16 cellular contexts compared by ENCODE assay signal in genomic region chr2:119475225-119475856, GRCh38. TPM values are rescaled to one million over a fixed set of nuclear protein-coding genes. Genes with fewer than 3 reads are reported as not detected.
DNase-seq lines count a peak whose midpoint lies in the region; ATAC-seq and TF ChIP-seq lines count a peak whose summit lies in the region.
"Had no signal": no experiment of that assay in that cellular context is flagged by ENCODE, and none has a peak within 500 bp of the region (broad histone marks: within the 10 kb centered on the region; RNA-seq: fewer than 3 reads in every experiment).

No MANE protein-coding gene starts in this region.

- DNase-seq in Right ventricle myocardium inferior (ENCODE audit: missing footprints) (no peak), right atrium auricular region (ENCODE audit: low spot score) (no peak), RPMI8226 (peak; percentile 34), right cardiac atrium (peak in 1 of 3 donors; percentile 75), ureter (ENCODE audit: low spot score) (peak; percentile 25), GOT3 (lab: John Stamatoyannopoulos, UW) (no peak)
- no peak for DNase-seq in activated CD4-positive, alpha-beta T cell treated with anti-CD3 and anti-CD28 coated beads for 36 hours
- DNase-seq: activated naive CD4-positive, alpha-beta T cell; NCI-H187 had no signal

- H3K4me1 ChIP-seq in right atrium auricular region, result peaks cover 0 to 12% of the 10 kb centered on the region in 2 donors
- H3K4me1 ChIP-seq in right cardiac atrium (ENCODE audit: control insufficient read depth, insufficient read depth, low read length), result no peaks in the 10 kb centered on the region
- H3K4me1 ChIP-seq: HAP-1 had no signal

- H3K27me3 ChIP-seq in right atrium auricular region (no peaks in the 10 kb centered on the region), right cardiac atrium (ENCODE audit: control insufficient read depth, insufficient read depth) (no peaks in the 10 kb centered on the region)

- POLR2A ChIA-PET in activated CD4-positive, alpha-beta T cell treated with anti-CD3 and anti-CD28 coated beads for 36 hours (lab: Charles Lee), result no interaction called here

- no peak overlapping the region for H3K4me3 ChIP-seq in right atrium auricular region
- no peak overlapping the region for H3K4me3 ChIP-seq in right cardiac atrium (ENCODE audit: low read length)
- H3K4me3 ChIP-seq: HAP-1 had no signal

- 70% methylated on average over 9 of the region's 9 CpGs for WGBS in right cardiac atrium

- peak; percentile 70 for ATAC-seq in Right ventricle myocardium inferior
- ATAC-seq in right cardiac atrium, result peak; percentile 14 to 48
- no peak for ATAC-seq in GM21717 (IDR thresholded peaks at IDR 0.05; ENCODE audit: unreplicated experiment)
- ATAC-seq in activated CD4-positive, alpha-beta T cell treated with anti-CD3 and anti-CD28 coated beads for 36 hours, result no peak

- no peak for TF ChIP-seq CTCF in right atrium auricular region (IDR thresholded peaks at IDR 0.05)

- no peak overlapping the region for H3K27ac Mint-ChIP-seq in activated CD4-positive, alpha-beta T cell treated with anti-CD3 and anti-CD28 coated beads for 36 hours
- H3K27ac Mint-ChIP-seq: immature natural killer cell had no signal

- H3K36me3 ChIP-seq in right atrium auricular region, result no peaks in the 10 kb centered on the region
- H3K36me3 ChIP-seq: brain microvascular endothelial cell, HAP-1 had no signal

- H3K27me3 Mint-ChIP-seq in activated CD4-positive, alpha-beta T cell treated with anti-CD3 and anti-CD28 coated beads for 36 hours, result peaks cover 8% of the 10 kb centered on the region

- H3K9me3 ChIP-seq in right atrium auricular region, result no peaks in the 10 kb centered on the region
- no peaks in the 10 kb centered on the region for H3K9me3 ChIP-seq in right cardiac atrium (ENCODE audit: control insufficient read depth, low read length)
- H3K9me3 ChIP-seq: HAP-1 had no signal

- no peak overlapping the region for H3K4me3 Mint-ChIP-seq in activated CD4-positive, alpha-beta T cell treated with anti-CD3 and anti-CD28 coated beads for 36 hours
- H3K4me3 Mint-ChIP-seq: immature natural killer cell had no signal

- H3K4me1 Mint-ChIP-seq in activated CD4-positive, alpha-beta T cell treated with anti-CD3 and anti-CD28 coated beads for 36 hours, result no peaks in the 10 kb centered on the region

- H3K27ac ChIP-seq in right atrium auricular region (no peak overlapping the region), right cardiac atrium (ENCODE audit: low read length) (no peak overlapping the region)
- H3K27ac ChIP-seq: brain microvascular endothelial cell, HL-60, VCaP had no signal

- intact Hi-C loops in Right ventricle myocardium inferior (cut with DNase I) (loop anchor here (2.0 to 5.0 kb wide), 2 partner anchors 161 to 258 kb away; no protein-coding TSS in a partner anchor), right cardiac atrium (cut with DNase I) (loop anchor here in 3 of 4 donors (2.0 to 10.0 kb wide), 2 partner anchors 67 to 161 kb away; no protein-coding TSS in a partner anchor)
- intact Hi-C loops in activated CD4-positive, alpha-beta T cell treated with anti-CD3 and anti-CD28 coated beads for 36 hours (cut with DNase I, micrococcal nuclease), result loop anchor here in 1 of 2 experiments (10.0 kb wide), 2 partner anchors 241 to 461 kb away; no protein-coding TSS in a partner anchor

- CTCF ChIA-PET in activated CD4-positive, alpha-beta T cell treated with anti-CD3 and anti-CD28 coated beads for 36 hours (lab: Charles Lee), result interaction anchor here (1.0 to 5.0 kb wide), 4 partner anchors 20 to 71 kb away, joined by 3 to 43 read pairs (median 4); no protein-coding TSS in a partner anchor

- no peaks in the 10 kb centered on the region for H3K36me3 Mint-ChIP-seq in activated CD4-positive, alpha-beta T cell treated with anti-CD3 and anti-CD28 coated beads for 36 hours (ENCODE audit: low read depth)
- H3K36me3 Mint-ChIP-seq: immature natural killer cell had no signal

- H3K9me3 Mint-ChIP-seq in activated CD4-positive, alpha-beta T cell treated with anti-CD3 and anti-CD28 coated beads for 36 hours (ENCODE audit: low read depth), result no peaks in the 10 kb centered on the region
- H3K9me3 Mint-ChIP-seq: immature natural killer cell had no signal

RNA-seq across cellular contexts. Expression of gene TMEM37, which starts 43.7 kb away (rescaled TPM):
- total RNA-seq in Right ventricle myocardium inferior (4.5 TPM), right atrium auricular region (1 to 10 TPM; 3.3 to 5.4 TPM), right cardiac atrium (1 to 10 TPM; 4.7 to 9.6 (median 7.5) TPM), ureter (2.2 TPM)
- 8.2 TPM for polyA plus RNA-seq in right cardiac atrium
- total RNA-seq in activated CD4-positive, alpha-beta T cell treated with anti-CD3 and anti-CD28 coated beads for 36 hours, result not detected
- total RNA-seq: mononuclear cell had no signal
- polyA plus RNA-seq: immature natural killer cell had no signal

RNA-seq across cellular contexts. Expression of gene SCTR, which starts 48.9 kb away (rescaled TPM):
- total RNA-seq in Right ventricle myocardium inferior (0.41 TPM), right atrium auricular region (not detected), right cardiac atrium (under 1 TPM in 2 of 4 donors, not detected in 2; 0.38 to 0.40 TPM), ureter (not detected)
- polyA plus RNA-seq in right cardiac atrium, result 0.50 TPM
- total RNA-seq in activated CD4-positive, alpha-beta T cell treated with anti-CD3 and anti-CD28 coated beads for 36 hours, result not detected
- total RNA-seq: mononuclear cell had no signal
- polyA plus RNA-seq: immature natural killer cell had no signal

Comparison
In these comparisons a context has a peak if more than half of its experiments do, and no peak if none do; other contexts are left out.
1. ATAC-seq: peak in Right ventricle myocardium inferior (single experiment) and right cardiac atrium (2 of 2); none in GM21717 (single experiment) and activated CD4-positive, alpha-beta T cell treated with anti-CD3 and anti-CD28 coated beads for 36 hours (single experiment).
2. DNase-seq: peak in RPMI8226 (single experiment) and ureter (single experiment); none in Right ventricle myocardium inferior (single experiment), right atrium auricular region (single experiment), activated CD4-positive, alpha-beta T cell treated with anti-CD3 and anti-CD28 coated beads for 36 hours (single experiment) and GOT3 (single experiment).